In the genomic region with DNA sequence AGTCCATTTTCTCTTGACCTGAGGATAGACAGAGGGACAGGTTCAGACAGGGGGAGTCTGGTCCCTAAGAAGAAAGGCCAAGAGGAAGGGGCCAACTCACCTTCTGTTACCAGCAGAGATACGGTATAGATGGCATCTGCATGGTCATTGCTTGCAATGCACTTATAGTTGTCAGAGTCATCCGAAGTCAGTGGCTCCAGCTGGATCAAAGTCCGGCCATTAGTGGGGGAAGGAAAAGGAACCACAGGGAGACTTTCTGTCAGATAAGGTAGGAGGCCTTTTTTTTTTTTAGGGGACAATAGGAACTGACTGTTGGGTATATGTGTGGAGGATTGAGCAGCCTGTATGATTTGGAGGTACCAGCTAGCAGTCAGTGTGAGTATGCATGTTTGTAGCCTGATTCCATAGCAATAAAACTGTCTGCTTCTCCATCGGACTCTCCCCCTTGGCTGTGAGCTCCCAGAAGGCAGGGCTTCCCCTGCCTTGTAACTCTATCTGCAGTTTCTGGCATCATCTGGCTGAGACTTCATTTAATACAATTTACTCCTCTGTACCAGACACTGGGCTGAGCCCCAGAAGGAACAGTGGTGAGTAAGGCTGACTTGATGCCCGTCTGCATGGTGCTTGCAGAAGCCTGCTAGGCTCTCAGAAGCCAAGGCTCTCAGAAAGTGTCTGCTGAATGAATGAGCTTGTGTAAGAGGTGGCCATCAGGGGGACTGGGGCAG, we compare ENCODE assay signal across 8 cellular contexts. TPM values are rescaled to one million over a fixed set of nuclear protein-coding genes. Genes with fewer than 3 reads are reported as not detected.
A peak's percentile ranks its signal among the peaks of the same experiment; 100 is the strongest.
DNase-seq lines count a peak whose midpoint lies in the region; ATAC-seq, FAIRE-seq and TF ChIP-seq lines count a peak whose summit lies in the region.

No MANE protein-coding gene starts in this region.

- no peaks in the 10 kb centered on the region for H4K20me1 ChIP-seq in HCT116 (ENCODE audit: insufficient read depth)
- peaks cover 4% of the 10 kb centered on the region; the same call in 1 of the 2 replicates for H4K20me1 ChIP-seq in K562 (replicated peaks; ENCODE audit: control insufficient read depth, insufficient read depth, low read length)

- 1% methylated on average over 5 of the region's 5 CpGs for WGBS in K562 (ENCODE audit: insufficient coverage, low coverage, missing lambda C conversion rate)

- TF ChIP-seq POLR2A in HCT116 (IDR thresholded peaks at IDR 0.05; ENCODE audit: borderline replicate concordance, extremely low read depth, insufficient read depth, insufficient read length) (no peak), K562 (conservative IDR thresholded peaks at IDR 0.05) (no peak)

- no peaks in the 10 kb centered on the region for H3K9me2 ChIP-seq in HCT116 (ENCODE audit: insufficient read depth)

- ATAC-seq in HCT116 = no peak
- no peak for ATAC-seq in K562

- BruUV-seq in HCT116 (replicated peaks; lab: Mats Ljungman, UMichigan) (no TSS peak), K562 (replicated peaks; lab: Mats Ljungman, UMichigan) (no TSS peak)

- FAIRE-seq in K562 (lab: Jason Lieb, UNC) (peak; percentile 57), kidney (lab: Jason Lieb, UNC) (no peak)

- peaks cover 3% of the 10 kb centered on the region for H3K9me1 ChIP-seq in K562 (ENCODE audit: control insufficient read depth, insufficient read depth, low read length)

- H3K4me3 ChIP-seq in HCT116 (replicated peaks in 1 of 2; ENCODE audit: low read depth in 1 of 2, low read length in 2 of 2) (no peak overlapping the region), K562 (no peak overlapping the region), kidney (ENCODE audit: low read length in 2 of 2) (peak overlapping the region in 1 of 2 donors; percentile 79)

- RAD21 ChIA-PET in HCT116 (lab: Charles Lee; ENCODE audit: low non-redundant PET in 1 of 2, low total read pairs in 2 of 2, uncharacterized antibody in 2 of 2, unreplicated experiment in 2 of 2) = no interaction called here

- no peaks in the 10 kb centered on the region for H3K36me3 ChIP-seq in HCT116 (ENCODE audit: control insufficient read depth in 1 of 2, insufficient read depth in 2 of 2, low read length in 2 of 2)
- no peaks in the 10 kb centered on the region for H3K36me3 ChIP-seq in K562 (ENCODE audit: control insufficient read depth, insufficient read depth, low read length)
- H3K36me3 ChIP-seq in kidney (ENCODE audit: control insufficient read depth in 1 of 2, insufficient read depth in 2 of 2, low read length in 2 of 2) = no peaks in the 10 kb centered on the region

- H3K27me3 ChIP-seq in HCT116 (ENCODE audit: insufficient read depth, low read length) = peaks cover 9% of the 10 kb centered on the region
- H3K27me3 ChIP-seq in K562 (ENCODE audit: control insufficient read depth in 2 of 2, insufficient read depth in 2 of 2, low read length in 2 of 2) = peaks cover 6 to 55% of the 10 kb centered on the region in 2 experiments

- TF ChIP-seq EP300 in K562 (IDR thresholded peaks at IDR 0.05; ENCODE audit: low read length) = no peak

- H3K9ac ChIP-seq in HCT116 (ENCODE audit: low read length) (no peak overlapping the region), K562 (ENCODE audit: insufficient read depth in 1 of 2, low read depth in 2 of 2, low read length in 2 of 2) (no peak overlapping the region), kidney (ENCODE audit: low read length in 2 of 2) (peak overlapping the region in 1 of 2 donors; percentile 77)

- DNase-seq in AG08395 (ENCODE audit: low spot score) (peak; percentile 37), HCT116 (ENCODE audit: low read depth, low spot score) (no peak), K562 (ENCODE audit: extremely low read depth in 1 of 4, low spot score in 3 of 4) (no peak), middle frontal gyrus (ENCODE audit: extremely low spot score, low spot score) (peak; percentile 61), NCI-H128 (lab: John Stamatoyannopoulos, UW; ENCODE audit: unreplicated experiment) (no peak), kidney (no peak), NCI-H2171 (lab: John Stamatoyannopoulos, UW) (no peak)
- DNase-seq in activated effector memory CD4-positive, alpha-beta T cell treated with anti-CD3 and anti-CD28 coated beads, Interleukin-2, amount 50 U/mL, for 16 hours = no peak

- CTCF ChIA-PET in HCT116 (lab: Charles Lee) = no interaction called here
- CTCF ChIA-PET in K562 (lab: Yijun Ruan, JAX; ENCODE audit: low intra/inter-chr PET ratio) = no interaction called here

- POLR2A ChIA-PET in HCT116 (lab: Charles Lee) (no interaction called here), K562 (lab: Yijun Ruan, JAX) (no interaction called here)

- in situ Hi-C loops in K562 (cut with MboI) = no loop called here

- H3K79me2 ChIP-seq in HCT116 (ENCODE audit: insufficient read depth, low read length) = no peaks in the 10 kb centered on the region
- H3K79me2 ChIP-seq in K562 (ENCODE audit: control insufficient read depth, insufficient read depth, low read length) = no peaks in the 10 kb centered on the region

- peak overlapping the region; percentile 81; the same call in 1 of the 2 replicates for H3K4me2 ChIP-seq in HCT116 (ENCODE audit: low read length)
- no peak overlapping the region for H3K4me2 ChIP-seq in K562 (ENCODE audit: insufficient read depth, low read length)

- H3K9me3 ChIP-seq in HCT116 (ENCODE audit: control insufficient read depth in 1 of 2, insufficient read depth in 1 of 2, low read depth in 1 of 2, low read length in 2 of 2) = no peaks in the 10 kb centered on the region
- H3K9me3 ChIP-seq in K562 (replicated peaks; ENCODE audit: control insufficient read depth, insufficient read depth, low read depth, low read length) = no peaks in the 10 kb centered on the region
- no peaks in the 10 kb centered on the region for H3K9me3 ChIP-seq in kidney (ENCODE audit: control insufficient read depth in 1 of 2, low read length in 2 of 2)

- no peak for TF ChIP-seq RAD21 in HCT116 (IDR thresholded peaks at IDR 0.05; ENCODE audit: low read depth)
- no peak for TF ChIP-seq RAD21 in K562 (CRISPR knock-in tag; conservative IDR thresholded peaks at IDR 0.05 in 1 of 2, IDR thresholded peaks at IDR 0.05 in 1 of 2)

- H3K4me1 ChIP-seq in HCT116 (ENCODE audit: control insufficient read depth in 1 of 2, insufficient read depth in 2 of 2, low read length in 2 of 2) (peaks cover 0 to 12% of the 10 kb centered on the region in 2 experiments; a peak in 1 of 4 replicates), K562 (replicated peaks in 1 of 2; ENCODE audit: control insufficient read depth in 2 of 2, insufficient read depth in 2 of 2, low read length in 2 of 2) (peaks cover 2 to 14% of the 10 kb centered on the region in 2 experiments; a peak in 3 of 5 replicates), kidney (ENCODE audit: control insufficient read depth in 1 of 2, insufficient read depth in 1 of 2, low read depth in 1 of 2, low read length in 2 of 2) (peaks cover 0 to 13% of the 10 kb centered on the region in 2 donors)

- intact Hi-C loops in HCT116 (cut with micrococcal nuclease) (no loop called here), K562 (cut with micrococcal nuclease) (no loop called here), kidney (cut with DNase I) (no loop called here)

- H2AFZ ChIP-seq in HCT116 (ENCODE audit: low read depth, low read length, poor library complexity, severe bottlenecking) = no peak overlapping the region
- no peak overlapping the region for H2AFZ ChIP-seq in K562 (ENCODE audit: low read depth, low read length)

- no peak for TF ChIP-seq CTCF in HCT116 (IDR thresholded peaks at IDR 0.05 in 2 of 3, conservative IDR thresholded peaks at IDR 0.05 in 1 of 3; ENCODE audit: borderline replicate concordance in 1 of 3, insufficient read depth in 1 of 3, low read depth in 2 of 3, low read length in 2 of 3)
- TF ChIP-seq CTCF in K562 (IDR thresholded peaks at IDR 0.05 in 2 of 3, conservative IDR thresholded peaks at IDR 0.05 in 1 of 3; ENCODE audit: insufficient read depth in 2 of 3, low read depth in 1 of 3, low read length in 3 of 3) = no peak
- no peak for TF ChIP-seq CTCF in kidney (IDR thresholded peaks at IDR 0.05; ENCODE audit: borderline replicate concordance, extremely low read depth, insufficient read depth)

- H3K27ac ChIP-seq in HCT116 (ENCODE audit: low read depth, low read length) (no peak overlapping the region), K562 (ENCODE audit: extremely low read depth, low read depth, low read length) (no peak overlapping the region), kidney (ENCODE audit: low read depth in 2 of 2, low read length in 2 of 2) (no peak overlapping the region)

RNA-seq across cellular contexts. Expression of gene IGSF22, which starts 5.7 kb away (rescaled TPM):
- total RNA-seq in HCT116 (2021; ENCODE audit: unreplicated experiment) (not detected), K562 (2014; rRNA removed) (not detected in 2 replicates), K562 (2014; rRNA removed; fragmentation: Illumina TruSeq; extraction: Trizol) (not detected in 2 replicates), K562 (2015; rRNA removed; fragmentation: Illumina TruSeq; extraction: Trizol) (not detected in 2 replicates), K562 (2021) (not detected in 2 replicates), kidney (2.5 TPM)
- 0.05 and 0.10 TPM in 2 replicates for polyA plus RNA-seq in HCT116 (2012)
- not detected in 2 replicates for total RNA-seq in K562 (2011; cell fraction: chromatin; rRNA removed; ENCODE audit: low replicate concordance)
- not detected in 2 replicates for total RNA-seq in K562 (2011; cell fraction: nucleolus; rRNA removed)
- total RNA-seq in K562 (2011; cell fraction: nucleoplasm; rRNA removed) = not detected in 2 replicates
- polyA plus RNA-seq in K562 (2011; rRNA removed) (not detected in 2 replicates), K562 (2014; fragmentation: Illumina TruSeq; extraction: Trizol) (not detected in 2 replicates), K562 (2014; fragmentation: Nextera tagmentation; extraction: Ambion mirVana) (not detected), K562 (2014; rRNA removed) (not detected in 2 replicates), kidney (ENCODE audit: insufficient read depth, low read depth, low replicate concordance) (2.8 TPM)
- not detected in 2 replicates for polyA plus RNA-seq in K562 (2011; cell fraction: cytosol; rRNA removed)
- polyA plus RNA-seq in K562 (2011; cell fraction: nucleus; rRNA removed) = not detected in 2 replicates
- polyA plus RNA-seq in K562 (2012) = 0.33 TPM in 1 of 2 replicates, not detected in the other
- not detected in 2 replicates for polyA minus RNA-seq in K562 (2011; rRNA and poly(A)+ RNA removed)
- polyA minus RNA-seq in K562 (2011; cell fraction: cytosol; rRNA and poly(A)+ RNA removed) = not detected in 2 replicates
- not detected in 2 replicates for polyA minus RNA-seq in K562 (2011; cell fraction: nucleus; rRNA and poly(A)+ RNA removed)

RNA-seq across cellular contexts. Expression of gene TMEM86A, which starts 21.7 kb away (rescaled TPM):
- total RNA-seq in HCT116 (2021; ENCODE audit: unreplicated experiment) (2.0 TPM), K562 (2014; rRNA removed) (0.45 and 1.0 TPM in 2 replicates), K562 (2014; rRNA removed; fragmentation: Illumina TruSeq; extraction: Trizol) (0.22 and 0.25 TPM in 2 replicates), K562 (2015; rRNA removed; fragmentation: Illumina TruSeq; extraction: Trizol) (0.11 and 0.22 TPM in 2 replicates), K562 (2021) (0.74 and 1.3 TPM in 2 replicates), kidney (7.4 TPM)
- polyA plus RNA-seq in HCT116 (2012) = 0.71 and 1.1 TPM in 2 replicates
- 1.1 and 2.2 TPM in 2 replicates for total RNA-seq in K562 (2011; cell fraction: chromatin; rRNA removed; ENCODE audit: low replicate concordance)
- 2.1 and 3.0 TPM in 2 replicates for total RNA-seq in K562 (2011; cell fraction: nucleolus; rRNA removed)
- total RNA-seq in K562 (2011; cell fraction: nucleoplasm; rRNA removed) = 2.1 and 2.3 TPM in 2 replicates
- polyA plus RNA-seq in K562 (2011; rRNA removed) (0.27 and 0.52 TPM in 2 replicates), K562 (2014; fragmentation: Illumina TruSeq; extraction: Trizol) (0.39 and 0.78 TPM in 2 replicates), K562 (2014; fragmentation: Nextera tagmentation; extraction: Ambion mirVana) (not detected), K562 (2014; rRNA removed) (0.27 and 0.40 TPM in 2 replicates), kidney (ENCODE audit: insufficient read depth, low read depth, low replicate concordance) (17.1 TPM)
- polyA plus RNA-seq in K562 (2011; cell fraction: cytosol; rRNA removed) = 0.16 and 1.2 TPM in 2 replicates
- 0.51 and 1.3 TPM in 2 replicates for polyA plus RNA-seq in K562 (2011; cell fraction: nucleus; rRNA removed)
- polyA plus RNA-seq in K562 (2012) = 0.57 and 1.2 TPM in 2 replicates
- 0.60 and 0.88 TPM in 2 replicates for polyA minus RNA-seq in K562 (2011; rRNA and poly(A)+ RNA removed)
- not detected in 2 replicates for polyA minus RNA-seq in K562 (2011; cell fraction: cytosol; rRNA and poly(A)+ RNA removed)
- 1.6 and 3.4 TPM in 2 replicates for polyA minus RNA-seq in K562 (2011; cell fraction: nucleus; rRNA and poly(A)+ RNA removed)

Comparison
In these comparisons a context has a peak if more than half of its experiments do, and no peak if none do; other contexts are left out.
1. DNase-seq: peak in AG08395 (single experiment) and middle frontal gyrus (single experiment); none in HCT116 (single experiment), K562 (0 of 4), NCI-H128 (single experiment), kidney (single experiment), activated effector memory CD4-positive, alpha-beta T cell treated with anti-CD3 and anti-CD28 coated beads, Interleukin-2, amount 50 U/mL, for 16 hours (single experiment) and NCI-H2171 (single experiment).